ENCODE assay signal across 10 cellular contexts in genomic region chr5:117203584-117203983, GRCh38.
"Had no signal": no experiment of that assay in that cellular context is flagged by ENCODE, and none has a peak within 500 bp of the region (broad histone marks: within the 10 kb centered on the region; RNA-seq: fewer than 3 reads in every experiment).

No MANE protein-coding gene starts in this region.

- H3K4me2 ChIP-seq: KMS-11 had no signal

- H3K4me3 Mint-ChIP-seq: HFFc6 had no signal

- DNase-seq: GM23248, GOT3, H7, HFFc6, IMR-90, KBM-7 had no signal

- H2AFZ ChIP-seq: GM23248 had no signal

- H3K4me1 ChIP-seq: HAP-1 had no signal

- H3K9me3 ChIP-seq: HAP-1 had no signal

- H3K9ac ChIP-seq: GM23248, KMS-11 had no signal

- H3K36me3 ChIP-seq: HAP-1 had no signal

- ATAC-seq: HCT116 had no signal

- H3K27ac Mint-ChIP-seq: HFFc6 had no signal

- H3K4me3 ChIP-seq: GM23248, HAP-1 had no signal

- H3K27ac ChIP-seq: GM23248, HL-60, KMS-11 had no signal
